ENCODE assay signal across 7 cellular contexts in genomic region chr17:43125967-43126910, GRCh38. TPM values are rescaled to one million over a fixed set of nuclear protein-coding genes. Genes with fewer than 3 reads are reported as not detected.
DNase-seq lines count a peak whose midpoint lies in the region; ATAC-seq, FAIRE-seq and TF ChIP-seq lines count a peak whose summit lies in the region.

No MANE protein-coding gene starts in this region.

- CTCF ChIA-PET in RWPE1 (lab: Yijun Ruan, JAX): no interaction called here

- no peak overlapping the region for H3K23ac ChIP-seq in neuronal stem cell (ENCODE audit: low read depth, low read length, poor library complexity)

- H3K4ac ChIP-seq in neuronal stem cell (ENCODE audit: low read length): peak overlapping the region; percentile 53

- H3K36me3 Mint-ChIP-seq in endodermal cell (ENCODE audit: low read depth): peaks cover 40% of the 10 kb centered on the region

- H4K8ac ChIP-seq in neuronal stem cell (ENCODE audit: low read depth, low read length): peak overlapping the region; percentile 83

- H3K14ac ChIP-seq in neuronal stem cell (ENCODE audit: low read length): no peak overlapping the region

- no peak overlapping the region for H2BK5ac ChIP-seq in neuronal stem cell (ENCODE audit: low read length)

- peak overlapping the region; percentile 86 for H3K4me2 ChIP-seq in neuronal stem cell (ENCODE audit: insufficient read depth, low read length, poor library complexity, severe bottlenecking)

- H3K9ac ChIP-seq in endodermal cell (ENCODE audit: extremely low read depth, low read length, poor library complexity, severe bottlenecking): peak overlapping the region; percentile 78
- H3K9ac ChIP-seq in neuronal stem cell (ENCODE audit: low read depth, low read length, poor library complexity): peak overlapping the region; percentile 55

- H3K9me3 ChIP-seq in endodermal cell (ENCODE audit: control insufficient read depth, low read length): no peaks in the 10 kb centered on the region
- no peaks in the 10 kb centered on the region for H3K9me3 ChIP-seq in neuronal stem cell (replicated peaks in 1 of 2; ENCODE audit: control insufficient read depth in 2 of 2, insufficient read depth in 1 of 2, low read depth in 1 of 2, low read length in 2 of 2)

- peaks cover 16% of the 10 kb centered on the region for H3K79me1 ChIP-seq in neuronal stem cell (ENCODE audit: low read depth, low read length)

- H2AFZ ChIP-seq in neuronal stem cell (ENCODE audit: low read length): peak overlapping the region; percentile 53

- DNase-seq in H7 (peak; percentile 63), RWPE1 (ENCODE audit: low spot score) (no peak), endodermal cell (peak; percentile 59), neuronal stem cell (ENCODE audit: low spot score) (no peak), D721Med (ENCODE audit: insufficient read length, low spot score) (no peak), C1 segment of cervical spinal cord (lab: John Stamatoyannopoulos, UW) (no peak)

- TF ChIP-seq CTCF in RWPE1 (conservative IDR thresholded peaks at IDR 0.05; ENCODE audit: low read depth) (no peak), endodermal cell (conservative IDR thresholded peaks at IDR 0.05) (no peak), D721Med (IDR thresholded peaks at IDR 0.05; ENCODE audit: insufficient read depth, missing control alignments) (no peak)

- peak overlapping the region; percentile 67 for H2BK15ac ChIP-seq in neuronal stem cell (ENCODE audit: low read length)

- H3K4me3 ChIP-seq in H7 (ENCODE audit: insufficient read depth, low read depth, low read length): peak overlapping the region; percentile 75
- peak overlapping the region; percentile 89 for H3K4me3 ChIP-seq in endodermal cell (ENCODE audit: low read length)
- peak overlapping the region; percentile 68 to 78 for H3K4me3 ChIP-seq in neuronal stem cell (ENCODE audit: low read length in 2 of 2)

- H2BK120ac ChIP-seq in neuronal stem cell (ENCODE audit: low read depth, low read length): no peak overlapping the region

- H3K4me1 ChIP-seq in endodermal cell (ENCODE audit: control insufficient read depth, insufficient read depth, low read length): no peaks in the 10 kb centered on the region
- H3K4me1 ChIP-seq in neuronal stem cell (ENCODE audit: control insufficient read depth in 2 of 2, insufficient read depth in 1 of 2, low read depth in 1 of 2, low read length in 2 of 2): peaks cover 2 to 4% of the 10 kb centered on the region in 2 donors

- H3K27ac Mint-ChIP-seq in endodermal cell: peak overlapping the region; percentile 98

- POLR2A ChIA-PET in RWPE1 (lab: Yijun Ruan, JAX; ENCODE audit: low non-redundant PET): interaction anchor here (0.5 to 1.2 kb wide), 2 partner anchors 8 to 45 kb away, joined by 4 read pairs; partner anchors contain the start of gene NBR1

- no peak overlapping the region for H4K91ac ChIP-seq in neuronal stem cell (ENCODE audit: low read depth, low read length, poor library complexity)

- H3K27ac ChIP-seq in RWPE1 (peak overlapping the region; percentile 99), endodermal cell (ENCODE audit: low read depth, low read length) (peak overlapping the region; percentile 26), neuronal stem cell (replicated peaks; ENCODE audit: low read length) (no peak overlapping the region)

- peak overlapping the region; percentile 85 for H3K4me3 Mint-ChIP-seq in endodermal cell

- H3K36me3 ChIP-seq in H7 (replicated peaks; ENCODE audit: control insufficient read depth, insufficient read depth, low read length) (no peaks in the 10 kb centered on the region), endodermal cell (ENCODE audit: control insufficient read depth, insufficient read depth, low read length) (peaks cover 19% of the 10 kb centered on the region), neuronal stem cell (replicated peaks in 1 of 2; ENCODE audit: control insufficient read depth in 2 of 2, insufficient read depth in 2 of 2, low read length in 2 of 2) (peaks cover 4 to 48% of the 10 kb centered on the region in 2 donors)

- peaks cover 11% of the 10 kb centered on the region for H3K9me3 Mint-ChIP-seq in endodermal cell

- peaks cover 5% of the 10 kb centered on the region for H3K4me1 Mint-ChIP-seq in endodermal cell

- ATAC-seq in GM21737 (IDR thresholded peaks at IDR 0.05; ENCODE audit: unreplicated experiment): no peak

- no peaks in the 10 kb centered on the region for H3K27me3 ChIP-seq in H7 (ENCODE audit: control insufficient read depth, insufficient read depth, low read length)
- no peaks in the 10 kb centered on the region for H3K27me3 ChIP-seq in endodermal cell (ENCODE audit: control insufficient read depth, insufficient read depth, low read length, poor library complexity, severe bottlenecking)
- H3K27me3 ChIP-seq in neuronal stem cell (ENCODE audit: control insufficient read depth in 3 of 3, insufficient read depth in 3 of 3, low read depth in 1 of 3, low read length in 3 of 3): no peaks in the 10 kb centered on the region

- peak overlapping the region; percentile 52 for H2AK5ac ChIP-seq in neuronal stem cell (ENCODE audit: low read depth, low read length)

- H3K27me3 Mint-ChIP-seq in endodermal cell (ENCODE audit: insufficient read depth): no peaks in the 10 kb centered on the region

- no peak overlapping the region for H2BK12ac ChIP-seq in neuronal stem cell (ENCODE audit: low read length)

- no peak overlapping the region for H3K18ac ChIP-seq in neuronal stem cell (ENCODE audit: low read length)

- no peak for FAIRE-seq in D721Med (lab: Jason Lieb, UNC)

- 86 to 88% methylated on average over 18 to 53 of the region's 59 CpGs for WGBS in endodermal cell (ENCODE audit: insufficient coverage in 1 of 2, insufficient read length in 1 of 2), 2 experiments
- no CpG with 5 or more reads among the region's 59 CpGs for WGBS in neuronal stem cell (ENCODE audit: extremely low coverage in 2 of 2, insufficient read length in 2 of 2, insufficient replicate concordance in 1 of 2), 2 donors

RNA-seq across cellular contexts. Expression of gene BRCA1, which starts 1.1 kb away (rescaled TPM):
- 27.2 and 27.9 TPM in 2 replicates for total RNA-seq in H7 (2014; rRNA removed; shearing (Covaris generic))
- 10 to 100 TPM; 45.4 to 59.0 TPM for total RNA-seq in endodermal cell
- 37.7 TPM for polyA plus RNA-seq in endodermal cell (2013, experiment 1 of 2)
- 34.2 TPM for polyA plus RNA-seq in endodermal cell (2013, experiment 2 of 2)
- polyA plus RNA-seq in neuronal stem cell (2013, experiment 1 of 2): 24.7 TPM
- 24.3 TPM for polyA plus RNA-seq in neuronal stem cell (2013, experiment 2 of 2)

RNA-seq across cellular contexts. Expression of gene NBR1, which starts 44.8 kb away (rescaled TPM):
- total RNA-seq in H7 (2014; rRNA removed; shearing (Covaris generic)): 44.2 and 60.1 TPM in 2 replicates
- total RNA-seq in endodermal cell: 10 to 100 TPM; 53.2 to 55.7 TPM
- polyA plus RNA-seq in endodermal cell (2013, experiment 1 of 2): 61.0 TPM
- 60.5 TPM for polyA plus RNA-seq in endodermal cell (2013, experiment 2 of 2)
- polyA plus RNA-seq in neuronal stem cell (2013, experiment 1 of 2): 31.5 TPM
- 30.7 TPM for polyA plus RNA-seq in neuronal stem cell (2013, experiment 2 of 2)

Comparison
In these comparisons a context has a peak if more than half of its experiments do, and no peak if none do; other contexts are left out.
1. DNase-seq: peak in H7 (single experiment) and endodermal cell (single experiment); none in RWPE1 (single experiment), neuronal stem cell (single experiment), D721Med (single experiment) and C1 segment of cervical spinal cord (0 of 14).
2. Peak in every context shown above with its lines, with median percentiles within 50 percentile points of each other: H3K4me3 ChIP-seq.